Comparison of ENCODE assay signal across 1 cellular context in the genomic region with DNA sequence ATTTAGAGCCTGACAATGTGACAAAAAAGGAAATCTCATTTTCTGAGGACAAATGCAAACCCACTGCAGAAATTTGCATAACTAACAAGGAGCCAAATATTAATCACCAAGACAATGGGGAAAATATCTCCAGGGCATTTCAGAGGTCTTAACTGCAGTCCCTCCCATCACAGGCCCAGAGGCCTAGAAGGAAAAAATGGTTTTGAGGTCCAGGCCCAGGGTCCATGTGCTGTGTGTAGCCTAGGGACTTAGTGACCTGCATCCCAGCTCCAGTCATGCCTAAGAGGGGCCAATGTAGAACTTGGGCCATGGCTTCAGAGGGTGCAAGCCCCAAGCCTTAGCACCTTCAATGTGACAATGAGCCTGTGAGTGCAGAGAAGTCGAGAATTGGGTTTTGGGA.
TF ChIP-seq lines count a peak whose summit lies in the region.

No MANE protein-coding gene starts in this region.

TF ChIP-seq in WTC11, 78 proteins besides CTCF, POLR2A, EP300 and RAD21 (continued from another document):
- TF ChIP-seq, protein P1, sequence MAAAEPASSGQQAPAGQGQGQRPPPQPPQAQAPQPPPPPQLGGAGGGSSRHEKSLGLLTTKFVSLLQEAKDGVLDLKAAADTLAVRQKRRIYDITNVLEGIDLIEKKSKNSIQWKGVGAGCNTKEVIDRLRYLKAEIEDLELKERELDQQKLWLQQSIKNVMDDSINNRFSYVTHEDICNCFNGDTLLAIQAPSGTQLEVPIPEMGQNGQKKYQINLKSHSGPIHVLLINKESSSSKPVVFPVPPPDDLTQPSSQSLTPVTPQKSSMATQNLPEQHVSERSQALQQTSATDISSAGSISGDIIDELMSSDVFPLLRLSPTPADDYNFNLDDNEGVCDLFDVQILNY (CRISPR knock-in tag; IDR thresholded peaks at IDR 0.05) = no peak
- TF ChIP-seq KAT7 (CRISPR knock-in tag; IDR thresholded peaks at IDR 0.05; ENCODE audit: borderline replicate concordance) (no peak), NFATC4 (CRISPR knock-in tag; IDR thresholded peaks at IDR 0.05) (no peak), ETV6 (CRISPR knock-in tag; IDR thresholded peaks at IDR 0.05) (no peak)
- TF ChIP-seq, protein P2, sequence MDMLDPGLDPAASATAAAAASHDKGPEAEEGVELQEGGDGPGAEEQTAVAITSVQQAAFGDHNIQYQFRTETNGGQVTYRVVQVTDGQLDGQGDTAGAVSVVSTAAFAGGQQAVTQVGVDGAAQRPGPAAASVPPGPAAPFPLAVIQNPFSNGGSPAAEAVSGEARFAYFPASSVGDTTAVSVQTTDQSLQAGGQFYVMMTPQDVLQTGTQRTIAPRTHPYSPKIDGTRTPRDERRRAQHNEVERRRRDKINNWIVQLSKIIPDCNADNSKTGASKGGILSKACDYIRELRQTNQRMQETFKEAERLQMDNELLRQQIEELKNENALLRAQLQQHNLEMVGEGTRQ (CRISPR knock-in tag; IDR thresholded peaks at IDR 0.05) = no peak
